ENCODE assay signal across 8 cellular contexts in genomic region chr7:120856198-120856597, GRCh38.
A peak's percentile ranks its signal among the peaks of the same experiment; 100 is the strongest.
DNase-seq lines count a peak whose midpoint lies in the region; ATAC-seq and TF ChIP-seq lines count a peak whose summit lies in the region.

No MANE protein-coding gene starts in this region.

- peaks cover 1% of the 10 kb centered on the region; the same call in 1 of the 2 replicates for H3K27me3 ChIP-seq in iPS DF 6.9 (ENCODE audit: control insufficient read depth, insufficient read depth, low read length)

- no peak overlapping the region for H3K27ac ChIP-seq in SK-N-MC
- no peak overlapping the region for H3K27ac ChIP-seq in iPS DF 6.9 (ENCODE audit: low read length)
- no peak overlapping the region for H3K27ac ChIP-seq in RWPE1

- H3K9me3 ChIP-seq in SK-N-MC (ENCODE audit: low read depth, low read length), result no peaks in the 10 kb centered on the region
- H3K9me3 ChIP-seq in iPS DF 6.9 (ENCODE audit: control insufficient read depth, insufficient read depth, low read length), result no peaks in the 10 kb centered on the region

- CTCF ChIA-PET in RWPE1 (lab: Yijun Ruan, JAX), result no interaction called here

- in situ Hi-C loops in GM13977 (cut with MboI; ENCODE audit: low pct_unique_long_range_greater_than_20kb, low sequenced_read_pairs, unreplicated experiment), result no loop called here

- DNase-seq in GM13977 (ENCODE audit: low spot score) (peak; percentile 26), SK-N-MC (ENCODE audit: low read depth, low spot score) (no peak), iPS DF 6.9 (ENCODE audit: low read depth, low spot score) (no peak), skeletal muscle cell (ENCODE audit: low read depth) (no peak), NCI-H2227 (lab: John Stamatoyannopoulos, UW; ENCODE audit: unreplicated experiment) (no peak), RWPE1 (ENCODE audit: low spot score) (no peak), NCI-H510A treated with DMSO at 0.1 percent for 48 hours (lab: John Stamatoyannopoulos, UW) (no peak)

- TF ChIP-seq CTCF in GM13977 (IDR thresholded peaks at IDR 0.05; ENCODE audit: extremely low read depth, insufficient read depth, missing control alignments), result no peak
- TF ChIP-seq CTCF in RWPE1 (conservative IDR thresholded peaks at IDR 0.05; ENCODE audit: low read depth), result no peak

- POLR2A ChIA-PET in RWPE1 (lab: Yijun Ruan, JAX; ENCODE audit: low non-redundant PET), result no interaction called here

- peaks cover 3% of the 10 kb centered on the region; the same call in 1 of the 2 replicates for H3K4me1 ChIP-seq in iPS DF 6.9 (ENCODE audit: control insufficient read depth, insufficient read depth, low read length)

- ATAC-seq in GM19463 (IDR thresholded peaks at IDR 0.05; ENCODE audit: unreplicated experiment), result no peak

- no peak overlapping the region for H3K9ac ChIP-seq in SK-N-MC (ENCODE audit: insufficient read length)

- peak overlapping the region; percentile 80; the same call in 1 of the 2 replicates for H3K4me3 ChIP-seq in SK-N-MC
- H3K4me3 ChIP-seq in iPS DF 6.9 (ENCODE audit: low read length), result peak overlapping the region; percentile 93; the same call in 1 of the 2 replicates
- H3K4me3 ChIP-seq in skeletal muscle cell (ENCODE audit: low read depth, low read length), result peak overlapping the region; percentile 75

- no CpG with 5 or more reads among the region's 5 CpGs for WGBS in iPS DF 6.9 (ENCODE audit: insufficient coverage, insufficient read length)

- H3K36me3 ChIP-seq in SK-N-MC (ENCODE audit: insufficient read depth, low read length), result no peaks in the 10 kb centered on the region
- no peaks in the 10 kb centered on the region for H3K36me3 ChIP-seq in iPS DF 6.9 (ENCODE audit: control insufficient read depth, insufficient read depth, low read length)
